In the genomic region with DNA sequence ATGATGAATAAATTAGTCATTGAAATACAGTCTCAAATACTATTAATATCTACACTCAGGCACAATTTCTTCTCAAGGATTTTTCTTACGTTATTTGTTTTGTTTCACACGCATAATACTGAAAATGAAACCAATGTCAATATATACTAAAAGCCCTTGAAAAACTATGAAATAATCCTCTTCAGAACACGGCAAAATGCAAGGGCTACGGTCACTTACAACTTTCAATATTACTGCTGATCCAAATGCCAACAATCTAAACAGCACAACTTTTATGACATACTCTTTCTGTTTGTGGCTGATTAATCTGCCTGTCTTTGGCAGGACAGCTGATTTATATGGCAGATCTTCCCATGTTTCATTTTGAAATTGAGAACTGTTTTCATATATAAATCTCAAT, we compare ENCODE assay signal across 1 cellular context.
TF ChIP-seq lines count a peak whose summit lies in the region.

No MANE protein-coding gene starts in this region.

TF ChIP-seq in SK-N-SH, 30 proteins besides CTCF, POLR2A, EP300 and RAD21:
- TF ChIP-seq, protein P1, sequence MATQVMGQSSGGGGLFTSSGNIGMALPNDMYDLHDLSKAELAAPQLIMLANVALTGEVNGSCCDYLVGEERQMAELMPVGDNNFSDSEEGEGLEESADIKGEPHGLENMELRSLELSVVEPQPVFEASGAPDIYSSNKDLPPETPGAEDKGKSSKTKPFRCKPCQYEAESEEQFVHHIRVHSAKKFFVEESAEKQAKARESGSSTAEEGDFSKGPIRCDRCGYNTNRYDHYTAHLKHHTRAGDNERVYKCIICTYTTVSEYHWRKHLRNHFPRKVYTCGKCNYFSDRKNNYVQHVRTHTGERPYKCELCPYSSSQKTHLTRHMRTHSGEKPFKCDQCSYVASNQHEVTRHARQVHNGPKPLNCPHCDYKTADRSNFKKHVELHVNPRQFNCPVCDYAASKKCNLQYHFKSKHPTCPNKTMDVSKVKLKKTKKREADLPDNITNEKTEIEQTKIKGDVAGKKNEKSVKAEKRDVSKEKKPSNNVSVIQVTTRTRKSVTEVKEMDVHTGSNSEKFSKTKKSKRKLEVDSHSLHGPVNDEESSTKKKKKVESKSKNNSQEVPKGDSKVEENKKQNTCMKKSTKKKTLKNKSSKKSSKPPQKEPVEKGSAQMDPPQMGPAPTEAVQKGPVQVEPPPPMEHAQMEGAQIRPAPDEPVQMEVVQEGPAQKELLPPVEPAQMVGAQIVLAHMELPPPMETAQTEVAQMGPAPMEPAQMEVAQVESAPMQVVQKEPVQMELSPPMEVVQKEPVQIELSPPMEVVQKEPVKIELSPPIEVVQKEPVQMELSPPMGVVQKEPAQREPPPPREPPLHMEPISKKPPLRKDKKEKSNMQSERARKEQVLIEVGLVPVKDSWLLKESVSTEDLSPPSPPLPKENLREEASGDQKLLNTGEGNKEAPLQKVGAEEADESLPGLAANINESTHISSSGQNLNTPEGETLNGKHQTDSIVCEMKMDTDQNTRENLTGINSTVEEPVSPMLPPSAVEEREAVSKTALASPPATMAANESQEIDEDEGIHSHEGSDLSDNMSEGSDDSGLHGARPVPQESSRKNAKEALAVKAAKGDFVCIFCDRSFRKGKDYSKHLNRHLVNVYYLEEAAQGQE (IDR thresholded peaks at IDR 0.05; ENCODE audit: low read depth, low read length) = no peak
- TF ChIP-seq RXRA (IDR thresholded peaks at IDR 0.05; ENCODE audit: borderline replicate concordance, low read depth) (no peak), TAF1 (IDR thresholded peaks at IDR 0.05; ENCODE audit: borderline replicate concordance, low read depth, low read length) (no peak), TCF12 (IDR thresholded peaks at IDR 0.05) (no peak), RCOR1 (IDR thresholded peaks at IDR 0.05; ENCODE audit: low read length) (no peak), JUND (IDR thresholded peaks at IDR 0.05) (no peak), ELF1 (IDR thresholded peaks at IDR 0.05) (no peak), MXI1 (IDR thresholded peaks at IDR 0.05; ENCODE audit: low read depth, low read length) (no peak), RFX5 (IDR thresholded peaks at IDR 0.05; ENCODE audit: low read length) (no peak), TEAD4 (IDR thresholded peaks at IDR 0.05; ENCODE audit: borderline replicate concordance, insufficient read depth) (no peak), GABPA (IDR thresholded peaks at IDR 0.05; ENCODE audit: low read depth) (no peak)
- TF ChIP-seq, protein P2, sequence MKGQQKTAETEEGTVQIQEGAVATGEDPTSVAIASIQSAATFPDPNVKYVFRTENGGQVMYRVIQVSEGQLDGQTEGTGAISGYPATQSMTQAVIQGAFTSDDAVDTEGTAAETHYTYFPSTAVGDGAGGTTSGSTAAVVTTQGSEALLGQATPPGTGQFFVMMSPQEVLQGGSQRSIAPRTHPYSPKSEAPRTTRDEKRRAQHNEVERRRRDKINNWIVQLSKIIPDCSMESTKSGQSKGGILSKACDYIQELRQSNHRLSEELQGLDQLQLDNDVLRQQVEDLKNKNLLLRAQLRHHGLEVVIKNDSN (IDR thresholded peaks at IDR 0.05; ENCODE audit: borderline replicate concordance, low read depth) = no peak
- TF ChIP-seq, protein P3, sequence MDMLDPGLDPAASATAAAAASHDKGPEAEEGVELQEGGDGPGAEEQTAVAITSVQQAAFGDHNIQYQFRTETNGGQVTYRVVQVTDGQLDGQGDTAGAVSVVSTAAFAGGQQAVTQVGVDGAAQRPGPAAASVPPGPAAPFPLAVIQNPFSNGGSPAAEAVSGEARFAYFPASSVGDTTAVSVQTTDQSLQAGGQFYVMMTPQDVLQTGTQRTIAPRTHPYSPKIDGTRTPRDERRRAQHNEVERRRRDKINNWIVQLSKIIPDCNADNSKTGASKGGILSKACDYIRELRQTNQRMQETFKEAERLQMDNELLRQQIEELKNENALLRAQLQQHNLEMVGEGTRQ (IDR thresholded peaks at IDR 0.05; ENCODE audit: borderline replicate concordance, low read depth, low read length) = no peak
- TF ChIP-seq, protein P4, sequence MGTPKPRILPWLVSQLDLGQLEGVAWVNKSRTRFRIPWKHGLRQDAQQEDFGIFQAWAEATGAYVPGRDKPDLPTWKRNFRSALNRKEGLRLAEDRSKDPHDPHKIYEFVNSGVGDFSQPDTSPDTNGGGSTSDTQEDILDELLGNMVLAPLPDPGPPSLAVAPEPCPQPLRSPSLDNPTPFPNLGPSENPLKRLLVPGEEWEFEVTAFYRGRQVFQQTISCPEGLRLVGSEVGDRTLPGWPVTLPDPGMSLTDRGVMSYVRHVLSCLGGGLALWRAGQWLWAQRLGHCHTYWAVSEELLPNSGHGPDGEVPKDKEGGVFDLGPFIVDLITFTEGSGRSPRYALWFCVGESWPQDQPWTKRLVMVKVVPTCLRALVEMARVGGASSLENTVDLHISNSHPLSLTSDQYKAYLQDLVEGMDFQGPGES (IDR thresholded peaks at IDR 0.05; ENCODE audit: low read depth, low read length) = no peak
